13 cellular contexts compared by ENCODE assay signal in the genomic region with DNA sequence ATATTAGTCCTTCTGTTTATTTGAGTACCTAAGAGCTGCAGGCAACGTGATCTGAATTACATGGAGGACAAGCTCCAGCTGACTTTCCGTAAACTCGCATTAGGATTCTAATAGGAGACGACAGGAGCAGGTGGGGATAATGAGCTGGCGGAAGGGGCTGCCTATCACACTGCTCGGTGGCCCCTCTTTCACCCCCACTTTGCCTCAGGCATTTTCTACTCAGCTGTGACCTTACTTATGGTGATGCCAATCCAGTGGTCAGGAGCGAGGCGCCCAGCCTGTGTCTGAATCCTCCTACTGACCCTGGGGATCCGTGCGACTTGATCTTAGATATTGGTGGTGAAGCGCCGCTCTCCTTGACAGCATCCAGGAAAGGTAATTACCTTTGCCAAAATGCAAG. TPM values are rescaled to one million over a fixed set of nuclear protein-coding genes. Genes with fewer than 3 reads are reported as not detected.
"Had no signal": no experiment of that assay in that cellular context is flagged by ENCODE, and none has a peak within 500 bp of the region (broad histone marks: within the 10 kb centered on the region; RNA-seq: fewer than 3 reads in every experiment).

A gene with protein sequence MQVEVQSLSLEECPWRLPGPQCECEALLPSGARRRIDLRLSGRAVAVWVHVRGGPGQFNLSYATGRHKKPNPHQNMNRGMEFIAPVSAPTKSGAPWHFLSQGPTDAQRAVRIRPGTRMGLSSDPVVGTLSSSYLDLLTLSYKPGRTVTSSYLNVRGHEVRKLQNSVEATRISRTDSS (plus strand): TSS at position 234 of the 400 bp plus-strand sequence. CDS start 160 bp downstream, at position 394.

- ATAC-seq: body of pancreas, sciatic nerve, upper lobe of right lung had no signal

- H3K27me3 ChIP-seq: body of pancreas had no signal

- DNase-seq: activated CD4-positive, alpha-beta T cell treated with anti-CD3 and anti-CD28 coated beads, Interleukin-2, amount 10 ng/mL, durations not matched to agents 7 days and 5 days; activated naive CD8-positive, alpha-beta T cell treated with anti-CD3 and anti-CD28 coated beads for 36 hours; amygdala; body of pancreas; central memory CD4-positive, alpha-beta T cell; effector CD4-positive, alpha-beta T cell; foreskin fibroblast; immature natural killer cell; upper lobe of right lung had no signal

- H3K4me1 ChIP-seq: body of pancreas, upper lobe of right lung had no signal

- FAIRE-seq: endothelial cell of umbilical vein had no signal

- H3K9me3 ChIP-seq: body of pancreas, thoracic aorta, upper lobe of right lung had no signal

- H3K27ac ChIP-seq: body of pancreas, coronary artery, thoracic aorta, upper lobe of right lung had no signal

- H3K36me3 ChIP-seq: thoracic aorta, upper lobe of right lung had no signal

- H3K4me3 ChIP-seq: body of pancreas, coronary artery, thoracic aorta, upper lobe of right lung had no signal

RNA-seq across cellular contexts. Expression of the gene that starts here (rescaled TPM):
- polyA plus RNA-seq: endothelial cell of umbilical vein, immature natural killer cell had no signal
